In genomic region chr12:120067084-120067869, GRCh38 we compare ENCODE assay signal across 24 cellular contexts. TPM values are rescaled to one million over a fixed set of nuclear protein-coding genes. Genes with fewer than 3 reads are reported as not detected.
A peak's percentile ranks its signal among the peaks of the same experiment; 100 is the strongest.
DNase-seq lines count a peak whose midpoint lies in the region; ATAC-seq and TF ChIP-seq lines count a peak whose summit lies in the region.
"Had no signal": no experiment of that assay in that cellular context is flagged by ENCODE, and none has a peak within 500 bp of the region (broad histone marks: within the 10 kb centered on the region; RNA-seq: fewer than 3 reads in every experiment).

No MANE protein-coding gene starts in this region.

- no peak for TF ChIP-seq CTCF in right atrium auricular region (IDR thresholded peaks at IDR 0.05)

- no peaks in the 10 kb centered on the region for H3K9me3 ChIP-seq in right atrium auricular region
- H3K9me3 ChIP-seq: ascending aorta, gastrocnemius medialis, HAP-1, psoas muscle, SK-N-SH, upper lobe of left lung had no signal

- DNase-seq in Right ventricle myocardium superior, result no peak
- no peak for DNase-seq in right atrium auricular region (ENCODE audit: low spot score)
- DNase-seq in NCI-H1417 (lab: John Stamatoyannopoulos, UW), result peak; percentile 50 to 94 (median 88)
- DNase-seq in NCI-H526 treated with DMSO at 0.1 percent for 48 hours (lab: John Stamatoyannopoulos, UW), result peak; percentile 58
- peak; percentile 46 for DNase-seq in retina
- DNase-seq in inferior parietal cortex (ENCODE audit: extremely low spot score), result no peak
- DNase-seq: activated naive CD4-positive, alpha-beta T cell; cerebellar nuclear complex; effector CD4-positive, alpha-beta T cell; gastrocnemius medialis; GDM1; midbrain; NCI-H1436; NCI-H82; SK-N-SH; stimulated activated CD4-positive, alpha-beta T cell treated with anti-CD3 and anti-CD28 coated beads, Interleukin-4, amount 100 ng/mL, for 24 hours; T-helper 9 cell; upper lobe of left lung had no signal

- H3K27ac ChIP-seq in right atrium auricular region, result no peak overlapping the region
- H3K27ac ChIP-seq: ascending aorta, gastrocnemius medialis, psoas muscle, upper lobe of left lung had no signal

- ATAC-seq in Right ventricle myocardium superior (ENCODE audit: poor library complexity) (peak; percentile 74), GM19455 (IDR thresholded peaks at IDR 0.05; ENCODE audit: unreplicated experiment) (no peak), GM19324 (IDR thresholded peaks at IDR 0.05; ENCODE audit: low FRiP score, unreplicated experiment) (no peak)
- ATAC-seq: activated CD4-positive, CD25-positive, alpha-beta regulatory T cell treated with anti-CD3 and anti-CD28 coated beads, Interleukin-2, amount 50 U/mL, for 24 hours; gastrocnemius medialis; psoas muscle had no signal

- H3K4me3 ChIP-seq in right atrium auricular region, result no peak overlapping the region
- H3K4me3 ChIP-seq: ascending aorta, gastrocnemius medialis, HAP-1, psoas muscle, upper lobe of left lung had no signal

- intact Hi-C loops in Right ventricle myocardium superior (cut with DNase I), result no loop called here

- H3K27me3 ChIP-seq in right atrium auricular region, result no peaks in the 10 kb centered on the region
- H3K27me3 ChIP-seq: ascending aorta, gastrocnemius medialis, upper lobe of left lung had no signal

- H3K36me3 ChIP-seq in right atrium auricular region, result no peaks in the 10 kb centered on the region
- H3K36me3 ChIP-seq: ascending aorta, gastrocnemius medialis, HAP-1, upper lobe of left lung had no signal

- peaks cover 0 to 5% of the 10 kb centered on the region in 2 donors for H3K4me1 ChIP-seq in right atrium auricular region
- H3K4me1 ChIP-seq: ascending aorta, gastrocnemius medialis, HAP-1, psoas muscle, upper lobe of left lung had no signal

RNA-seq across cellular contexts. Expression of gene RAB35, which starts 49.3 kb away (rescaled TPM):
- total RNA-seq in Right ventricle myocardium superior (23.6 TPM), right atrium auricular region (10 to 100 TPM; 13.4 to 17.6 TPM)

Comparison
In these comparisons a context has a peak if more than half of its experiments do, and no peak if none do; other contexts are left out.
1. DNase-seq: peak in NCI-H1417 (3 of 3), NCI-H526 treated with DMSO at 0.1 percent for 48 hours (single experiment) and retina (single experiment); none in Right ventricle myocardium superior (single experiment), right atrium auricular region (single experiment) and inferior parietal cortex (single experiment).